In genomic region chr10:11685787-11686218, GRCh38 we compare ENCODE assay signal across 8 cellular contexts. TPM values are rescaled to one million over a fixed set of nuclear protein-coding genes. Genes with fewer than 3 reads are reported as not detected.
DNase-seq lines count a peak whose midpoint lies in the region; ATAC-seq and TF ChIP-seq lines count a peak whose summit lies in the region.

No MANE protein-coding gene starts in this region.

- H3K27me3 ChIP-seq in CD4-positive, alpha-beta memory T cell (ENCODE audit: insufficient read depth, low read length) = no peaks in the 10 kb centered on the region
- H3K27me3 ChIP-seq in GM23338 (ENCODE audit: insufficient read depth) = no peaks in the 10 kb centered on the region
- no peaks in the 10 kb centered on the region for H3K27me3 ChIP-seq in uterus

- TF ChIP-seq CTCF in GM23338 (conservative IDR thresholded peaks at IDR 0.05; ENCODE audit: low read depth in 2 of 2) (no peak), brain (conservative IDR thresholded peaks at IDR 0.05) (no peak), uterus (IDR thresholded peaks at IDR 0.05) (no peak)

- H3K36me3 ChIP-seq in CD4-positive, alpha-beta memory T cell (ENCODE audit: insufficient read depth, low read length) = no peaks in the 10 kb centered on the region
- H3K36me3 ChIP-seq in GM23338 (ENCODE audit: insufficient read depth) = no peaks in the 10 kb centered on the region
- no peaks in the 10 kb centered on the region for H3K36me3 ChIP-seq in uterus

- H3K79me2 ChIP-seq in GM23338 (replicated peaks; ENCODE audit: insufficient read depth) = no peaks in the 10 kb centered on the region

- CTCF ChIA-PET in CD4-positive, alpha-beta memory T cell (lab: Charles Lee; ENCODE audit: partially characterized antibody) = interaction anchor here (0.6 to 2.2 kb wide), 5 partner anchors 9 to 166 kb away, joined by 3 to 12 read pairs (median 4); no protein-coding TSS in a partner anchor

- 0 out of 2 replicates have a peak overlapping the region, but pooled peaks have one; percentile 66 for H2AFZ ChIP-seq in GM23338

- peaks cover 37% of the 10 kb centered on the region for H3K4me1 ChIP-seq in CD4-positive, alpha-beta memory T cell (ENCODE audit: insufficient read depth, low read length)
- H3K4me1 ChIP-seq in GM23338 (ENCODE audit: insufficient read depth) (peaks cover 9% of the 10 kb centered on the region; the same call in 1 of the 2 replicates), uterus (no peaks in the 10 kb centered on the region)

- no peak overlapping the region for H3K4me3 ChIP-seq in CD4-positive, alpha-beta memory T cell (ENCODE audit: low read length in 2 of 2)
- H3K4me3 ChIP-seq in GM23338 (no peak overlapping the region), uterus (no peak overlapping the region)

- no peaks in the 10 kb centered on the region for H3K9me3 Mint-ChIP-seq in CD4-positive, alpha-beta memory T cell
- H3K9me3 Mint-ChIP-seq in GM23338 (no peaks in the 10 kb centered on the region; the same call in 2 of the 3 replicates), brain (peaks cover 0 to 5% (median 2%) of the 10 kb centered on the region in 5 experiments)

- peak overlapping the region; percentile 94 to 100 (median 98) for H3K27ac Mint-ChIP-seq in CD4-positive, alpha-beta memory T cell
- H3K27ac Mint-ChIP-seq in GM23338 (no peak overlapping the region), brain (peak overlapping the region in 3 of 5 experiments; percentile 45 to 78 (median 68))

- H3F3A ChIP-seq in GM23338 (replicated peaks; ENCODE audit: low read depth) = no peaks in the 10 kb centered on the region

- H3K27ac ChIP-seq in CD4-positive, alpha-beta memory T cell (ENCODE audit: low read depth, low read length) = peak overlapping the region; percentile 71
- H3K27ac ChIP-seq in GM23338 (ENCODE audit: low read depth) = no peak overlapping the region
- peak overlapping the region; percentile 74 to 78 for H3K27ac ChIP-seq in uterus

- no peaks in the 10 kb centered on the region; the same call in 1 of the 2 replicates for H4K20me1 ChIP-seq in GM23338 (replicated peaks; ENCODE audit: insufficient read depth)

- H3K36me3 Mint-ChIP-seq in CD4-positive, alpha-beta memory T cell = no peaks in the 10 kb centered on the region
- H3K36me3 Mint-ChIP-seq in GM23338 (ENCODE audit: low read depth) (no peaks in the 10 kb centered on the region), brain (no peaks in the 10 kb centered on the region)

- POLR2A ChIA-PET in CD4-positive, alpha-beta memory T cell (lab: Charles Lee; ENCODE audit: partially characterized antibody) = interaction anchor here (0.6 to 3.6 kb wide), 6 partner anchors 10 to 454 kb away, joined by 3 to 16 read pairs (median 4); partner anchors contain the start of gene USP6NL

- H3K27me3 Mint-ChIP-seq in CD4-positive, alpha-beta memory T cell = no peaks in the 10 kb centered on the region
- H3K27me3 Mint-ChIP-seq in GM23338 (ENCODE audit: insufficient read depth, low read depth, poor library complexity) (peaks cover 6% of the 10 kb centered on the region), brain (peaks cover 3% of the 10 kb centered on the region)

- H3K9me3 ChIP-seq in CD4-positive, alpha-beta memory T cell (ENCODE audit: control insufficient read depth in 1 of 2, low read length in 2 of 2) = no peaks in the 10 kb centered on the region
- no peaks in the 10 kb centered on the region for H3K9me3 ChIP-seq in uterus

- no peak for ATAC-seq in GM23338
- ATAC-seq in GM18519 (IDR thresholded peaks at IDR 0.05; ENCODE audit: low FRiP score, unreplicated experiment) = no peak

- H3K4me2 ChIP-seq in GM23338 = 0 out of 2 replicates have a peak overlapping the region, but pooled peaks have one; percentile 29

- H3K4me1 Mint-ChIP-seq in CD4-positive, alpha-beta memory T cell = peaks cover 26 to 46% (median 39%) of the 10 kb centered on the region in 4 donors
- H3K4me1 Mint-ChIP-seq in GM23338 (peaks cover 12% of the 10 kb centered on the region), brain (peaks cover 50% of the 10 kb centered on the region)

- H3K9me2 ChIP-seq in GM23338 (ENCODE audit: insufficient read depth) = no peaks in the 10 kb centered on the region

- peak; percentile 60 to 73 (median 66) for DNase-seq in CD4-positive, alpha-beta memory T cell
- DNase-seq in GM23338 (ENCODE audit: low spot score) (no peak), RKO (ENCODE audit: low spot score) (peak; percentile 54), medulla oblongata (ENCODE audit: extremely low spot score) (peak; percentile 68), uterus (peak; percentile 42 to 73), globus pallidus (ENCODE audit: low spot score) (no peak)

- intact Hi-C loops in CD4-positive, alpha-beta memory T cell (cut with micrococcal nuclease) = loop anchor here (2.0 to 10.0 kb wide), 4 partner anchors 25 to 81 kb away; partner anchors contain the start of gene ECHDC3
- intact Hi-C loops in uterus (cut with DNase I; ENCODE audit: low total_unique reads) = no loop called here

- peak overlapping the region; percentile 76 to 94 (median 87) for H3K4me3 Mint-ChIP-seq in CD4-positive, alpha-beta memory T cell
- H3K4me3 Mint-ChIP-seq in GM23338 (no peak overlapping the region), brain (peak overlapping the region in 2 of 5 experiments; percentile 60 to 75)

- TF ChIP-seq POLR2A in uterus (IDR thresholded peaks at IDR 0.05) = no peak

TF ChIP-seq in GM23338, 12 proteins besides CTCF, POLR2A, EP300 and RAD21 (continues in another document):
- TF ChIP-seq EZH2 (IDR thresholded peaks at IDR 0.05; ENCODE audit: low read depth, unreplicated experiment) = no peak
- TF ChIP-seq NANOG (IDR thresholded peaks at IDR 0.05; ENCODE audit: borderline replicate concordance) = no peak
- no peak for TF ChIP-seq EZH2phosphoT487 (IDR thresholded peaks at IDR 0.05; ENCODE audit: unreplicated experiment)
- no peak for TF ChIP-seq ZNF462 (CRISPR knock-in tag; IDR thresholded peaks at IDR 0.05)
- TF ChIP-seq CREB1 (CRISPR knock-in tag; IDR thresholded peaks at IDR 0.05; ENCODE audit: low read depth) = no peak
- TF ChIP-seq POLR2AphosphoS5 (IDR thresholded peaks at IDR 0.05; ENCODE audit: low read depth) = no peak

RNA-seq across cellular contexts. Expression of gene ECHDC3, which starts 56.4 kb away (rescaled TPM):
- under 1 TPM; 0.47 to 0.49 TPM for total RNA-seq in CD4-positive, alpha-beta memory T cell
- under 1 TPM in 1 of 2 donors, not detected in 1; 0.14 TPM for polyA plus RNA-seq in CD4-positive, alpha-beta memory T cell
- total RNA-seq in GM23338 (2014; rRNA removed; shearing (Covaris generic)) = 48.6 and 50.1 TPM in 2 replicates
- polyA plus RNA-seq in GM23338 (2016; fragmentation: Nextera tagmentation; extraction: Ambion mirVana) = 13.5 and 16.3 TPM in 2 replicates
- polyA plus RNA-seq in brain (ENCODE audit: insufficient read depth, low read depth, low replicate concordance) = 19.5 TPM
- total RNA-seq in uterus = 10 to 100 TPM in 3 of 4 donors, 1 to 10 TPM in 1; 7.9 to 26.9 (median 14.1) TPM

Comparison
In these comparisons a context has a peak if more than half of its experiments do, and no peak if none do; other contexts are left out.
1. DNase-seq: peak in CD4-positive, alpha-beta memory T cell (5 of 5), RKO (single experiment), medulla oblongata (single experiment) and uterus (2 of 2); none in GM23338 (single experiment) and globus pallidus (single experiment).
2. RNA of gene ECHDC3, which starts 56.4 kb away (total RNA-seq): 48.6 to 50.1 TPM in GM23338 and 7.9 to 26.9 TPM in uterus; 0.47 to 0.49 TPM in CD4-positive, alpha-beta memory T cell; every median in the first group is over 4 times any median in the second.